In the genomic region with DNA sequence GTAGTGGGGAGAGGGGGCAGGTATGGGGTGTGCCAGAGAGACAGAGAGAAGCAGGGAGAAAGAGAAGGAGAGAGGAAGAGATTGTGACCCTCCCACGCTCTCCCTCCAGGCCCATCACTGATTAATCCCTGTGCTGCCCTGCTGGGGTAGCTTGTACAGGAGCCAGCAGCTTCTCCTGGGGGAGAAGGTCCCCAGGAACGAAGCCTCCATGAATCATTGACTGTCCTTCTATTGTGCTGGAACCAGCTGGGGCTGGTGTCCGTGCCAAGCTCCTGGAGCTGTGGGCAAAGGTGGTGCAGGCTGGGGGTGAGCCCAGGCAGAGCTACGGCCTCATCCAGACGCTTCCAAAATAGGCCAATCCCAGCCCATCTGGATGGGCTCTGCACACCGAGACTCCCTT, we compare ENCODE assay signal across 1 cellular context.
TF ChIP-seq lines count a peak whose summit lies in the region.

No MANE protein-coding gene starts in this region.

TF ChIP-seq in K562, 482 proteins besides CTCF, POLR2A, EP300 and RAD21:
- no peak for TF ChIP-seq ZNF282 (CRISPR knock-in tag; IDR thresholded peaks at IDR 0.05)
- TF ChIP-seq HDAC3 (IDR thresholded peaks at IDR 0.05; ENCODE audit: borderline replicate concordance, partially characterized antibody), result no peak
- TF ChIP-seq EGR1 (conservative IDR thresholded peaks at IDR 0.05), result peak; percentile 27; the same call in 1 of the 2 replicates
TF ChIP-seq in K562: peak in this region for 1.
